Comparison of ENCODE assay signal across 8 cellular contexts in the genomic region with DNA sequence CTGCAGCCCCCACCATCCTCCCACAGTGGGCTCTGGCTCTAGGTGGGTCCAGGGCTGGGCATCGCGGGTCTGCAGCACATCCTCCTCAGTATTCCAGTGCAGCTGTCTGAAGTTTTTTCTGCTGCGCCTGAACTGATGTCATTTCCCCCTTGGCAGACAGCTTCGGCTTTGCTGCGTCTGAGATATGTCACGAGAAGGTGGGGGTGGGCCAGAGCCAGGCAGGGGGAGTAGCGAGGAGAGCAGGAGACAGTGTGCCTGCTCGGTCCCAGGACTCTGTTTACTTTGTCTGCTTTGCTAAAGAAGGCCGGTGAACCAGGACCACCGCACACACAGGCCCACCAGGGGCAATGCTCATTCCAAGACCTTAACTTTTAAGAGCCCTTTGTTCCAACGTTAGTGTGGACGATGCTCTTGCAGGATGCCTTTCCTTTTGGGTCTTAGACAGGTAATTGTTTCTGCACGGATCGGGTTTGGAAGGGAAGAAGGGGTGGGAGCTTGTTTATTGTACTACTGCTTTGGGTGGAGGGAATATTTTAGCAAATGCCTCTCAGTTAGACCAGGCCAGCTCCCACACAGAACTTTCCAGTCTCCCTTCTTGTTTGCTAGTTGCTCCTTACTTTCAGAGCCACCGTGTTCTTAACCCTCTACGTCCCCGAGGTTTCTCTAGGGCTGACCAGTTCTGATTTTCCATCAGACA. TPM values are rescaled to one million over a fixed set of nuclear protein-coding genes. Genes with fewer than 3 reads are reported as not detected.
DNase-seq lines count a peak whose midpoint lies in the region; ATAC-seq and TF ChIP-seq lines count a peak whose summit lies in the region.

No MANE protein-coding gene starts in this region.

- H3K4me2 ChIP-seq in neural progenitor cell: peak overlapping the region; percentile 80

- no peak overlapping the region for H3K9ac ChIP-seq in neural progenitor cell

- H4K20me1 ChIP-seq in neural progenitor cell (ENCODE audit: low read depth): peaks cover 31% of the 10 kb centered on the region

- H3K36me3 ChIP-seq in gastroesophageal sphincter: no peaks in the 10 kb centered on the region
- H3K36me3 ChIP-seq in neural progenitor cell: no peaks in the 10 kb centered on the region

- H3K9me3 ChIP-seq in gastroesophageal sphincter: no peaks in the 10 kb centered on the region
- H3K9me3 ChIP-seq in neural progenitor cell (ENCODE audit: low read depth): no peaks in the 10 kb centered on the region

- H3K27ac Mint-ChIP-seq in neural progenitor cell: peak overlapping the region; percentile 99
- no peak overlapping the region for H3K27ac Mint-ChIP-seq in activated CD4-positive, alpha-beta memory T cell treated with anti-CD3 and anti-CD28 coated beads, Interleukin-2, amount 10 ng/mL, durations not matched to agents 7 days and 5 days

- TF ChIP-seq POLR2A in gastroesophageal sphincter (IDR thresholded peaks at IDR 0.05): peak; percentile 62 to 68

- peaks cover 10% of the 10 kb centered on the region for H3K36me3 Mint-ChIP-seq in activated T-cell treated with anti-CD3 and anti-CD28 coated beads, Interleukin-2, amount 50 U/mL, for 4 hours (ENCODE audit: insufficient read depth)
- H3K36me3 Mint-ChIP-seq in neural progenitor cell: no peaks in the 10 kb centered on the region
- H3K36me3 Mint-ChIP-seq in activated CD4-positive, alpha-beta memory T cell treated with anti-CD3 and anti-CD28 coated beads, Interleukin-2, amount 10 ng/mL, durations not matched to agents 7 days and 5 days (ENCODE audit: low read depth): peaks cover 6% of the 10 kb centered on the region

- H3K27me3 ChIP-seq in HL-60 (ENCODE audit: insufficient read depth, poor library complexity, severe bottlenecking) (no peaks in the 10 kb centered on the region), gastroesophageal sphincter (no peaks in the 10 kb centered on the region), neural progenitor cell (no peaks in the 10 kb centered on the region)

- POLR2A ChIA-PET in activated CD4-positive, alpha-beta memory T cell treated with anti-CD3 and anti-CD28 coated beads, Interleukin-2, amount 10 ng/mL, durations not matched to agents 7 days and 5 days (lab: Charles Lee): no interaction called here

- peak overlapping the region; percentile 40 for H3K4me3 Mint-ChIP-seq in activated T-cell treated with anti-CD3 and anti-CD28 coated beads, Interleukin-2, amount 50 U/mL, for 4 hours
- H3K4me3 Mint-ChIP-seq in neural progenitor cell: peak overlapping the region; percentile 85
- no peak overlapping the region for H3K4me3 Mint-ChIP-seq in activated CD4-positive, alpha-beta memory T cell treated with anti-CD3 and anti-CD28 coated beads, Interleukin-2, amount 10 ng/mL, durations not matched to agents 7 days and 5 days

- no peaks in the 10 kb centered on the region for H3K9me3 Mint-ChIP-seq in activated T-cell treated with anti-CD3 and anti-CD28 coated beads, Interleukin-2, amount 50 U/mL, for 4 hours
- no peaks in the 10 kb centered on the region for H3K9me3 Mint-ChIP-seq in neural progenitor cell
- no peaks in the 10 kb centered on the region for H3K9me3 Mint-ChIP-seq in activated CD4-positive, alpha-beta memory T cell treated with anti-CD3 and anti-CD28 coated beads, Interleukin-2, amount 10 ng/mL, durations not matched to agents 7 days and 5 days

- no peak for TF ChIP-seq CTCF in HL-60 (IDR thresholded peaks at IDR 0.05; ENCODE audit: insufficient read depth, low read length)
- TF ChIP-seq CTCF in gastroesophageal sphincter (IDR thresholded peaks at IDR 0.05): no peak
- TF ChIP-seq CTCF in neural progenitor cell (IDR thresholded peaks at IDR 0.05): no peak

- H3K4me3 ChIP-seq in HL-60 (replicated peaks; ENCODE audit: insufficient read depth, low read length): no peak overlapping the region
- peak overlapping the region; percentile 51 to 52 for H3K4me3 ChIP-seq in gastroesophageal sphincter
- peak overlapping the region; percentile 33 for H3K4me3 ChIP-seq in neural progenitor cell

- H3K4me1 ChIP-seq in gastroesophageal sphincter: peaks cover 33 to 100% (median 69%) of the 10 kb centered on the region in 3 donors
- H3K4me1 ChIP-seq in neural progenitor cell: peaks cover 51% of the 10 kb centered on the region

- ATAC-seq in activated T-cell treated with anti-CD3 and anti-CD28 coated beads, Interleukin-2, amount 50 U/mL, for 4 hours: peak; percentile 57 to 72
- ATAC-seq in gastroesophageal sphincter: peak; percentile 62

- H3K27ac ChIP-seq in HL-60 (replicated peaks): peak overlapping the region; percentile 20
- peak overlapping the region; percentile 95 to 99 (median 96) for H3K27ac ChIP-seq in gastroesophageal sphincter
- H3K27ac ChIP-seq in neural progenitor cell: peak overlapping the region; percentile 76

- TF ChIP-seq EP300 in gastroesophageal sphincter (IDR thresholded peaks at IDR 0.05): no peak

- H3K4me1 Mint-ChIP-seq in activated T-cell treated with anti-CD3 and anti-CD28 coated beads, Interleukin-2, amount 50 U/mL, for 4 hours (ENCODE audit: low read depth): peaks cover 57% of the 10 kb centered on the region
- H3K4me1 Mint-ChIP-seq in neural progenitor cell: peaks cover 78% of the 10 kb centered on the region
- peaks cover 21% of the 10 kb centered on the region for H3K4me1 Mint-ChIP-seq in activated CD4-positive, alpha-beta memory T cell treated with anti-CD3 and anti-CD28 coated beads, Interleukin-2, amount 10 ng/mL, durations not matched to agents 7 days and 5 days

- no peak overlapping the region for H2AFZ ChIP-seq in neural progenitor cell (replicated peaks)

- no peaks in the 10 kb centered on the region for H3K27me3 Mint-ChIP-seq in activated T-cell treated with anti-CD3 and anti-CD28 coated beads, Interleukin-2, amount 50 U/mL, for 4 hours (ENCODE audit: low read depth)
- peaks cover 4% of the 10 kb centered on the region for H3K27me3 Mint-ChIP-seq in neural progenitor cell (ENCODE audit: insufficient read depth, low read depth)
- no peaks in the 10 kb centered on the region for H3K27me3 Mint-ChIP-seq in activated CD4-positive, alpha-beta memory T cell treated with anti-CD3 and anti-CD28 coated beads, Interleukin-2, amount 10 ng/mL, durations not matched to agents 7 days and 5 days

- H3K79me2 ChIP-seq in neural progenitor cell (ENCODE audit: low read depth): no peaks in the 10 kb centered on the region

- 0 to 2% methylated on average over 4 to 9 of the region's 17 CpGs for WGBS in gastroesophageal sphincter (ENCODE audit: low coverage in 1 of 2), 2 donors

- DNase-seq in HL-60 (ENCODE audit: low read depth in 1 of 2, low spot score in 1 of 2) (peak in 1 of 2 experiments; percentile 30), neural progenitor cell (ENCODE audit: low spot score) (peak; percentile 57), DMS 273 (lab: John Stamatoyannopoulos, UW; ENCODE audit: unreplicated experiment) (no peak), GM19240 (ENCODE audit: insufficient read length, low spot score) (no peak), ACHN (no peak)
- DNase-seq in activated T-cell treated with anti-CD3 and anti-CD28 coated beads, Interleukin-2, amount 50 U/mL, for 4 hours: peak; percentile 12
- no peak for DNase-seq in activated CD4-positive, alpha-beta memory T cell treated with anti-CD3 and anti-CD28 coated beads, Interleukin-2, amount 10 ng/mL, durations not matched to agents 7 days and 5 days

- peaks cover 34% of the 10 kb centered on the region for H3F3A ChIP-seq in neural progenitor cell (ENCODE audit: low read depth)

- in situ Hi-C loops in ACHN (cut with HindIII; ENCODE audit: low pct_ligation_motif_present, low pct_unique_long_range_greater_than_20kb, low sequenced_read_pairs): no loop called here

- CTCF ChIA-PET in activated CD4-positive, alpha-beta memory T cell treated with anti-CD3 and anti-CD28 coated beads, Interleukin-2, amount 10 ng/mL, durations not matched to agents 7 days and 5 days (lab: Charles Lee): interaction anchor here (1.7 kb wide), 1 partner anchor 22 kb away, joined by 5 read pairs; no protein-coding TSS in a partner anchor

RNA-seq across cellular contexts. Expression of gene WBP1L, which starts 32.4 kb away (rescaled TPM):
- 10 to 100 TPM; 12.8 to 15.1 (median 14.0) TPM for total RNA-seq in activated T-cell treated with anti-CD3 and anti-CD28 coated beads, Interleukin-2, amount 50 U/mL, for 4 hours
- total RNA-seq in gastroesophageal sphincter: 100 to 1,000 TPM; 125 to 142 (median 132) TPM
- 21.1 and 29.3 TPM in 2 replicates for total RNA-seq in neural progenitor cell (ENCODE audit: low replicate concordance)
- total RNA-seq in activated CD4-positive, alpha-beta memory T cell treated with anti-CD3 and anti-CD28 coated beads, Interleukin-2, amount 10 ng/mL, durations not matched to agents 7 days and 5 days: 10 to 100 TPM; 31.7 to 31.9 TPM

Comparison
In these comparisons a context has a peak if more than half of its experiments do, and no peak if none do; other contexts are left out.
1. DNase-seq: peak in activated T-cell treated with anti-CD3 and anti-CD28 coated beads, Interleukin-2, amount 50 U/mL, for 4 hours (single experiment) and neural progenitor cell (single experiment); none in activated CD4-positive, alpha-beta memory T cell treated with anti-CD3 and anti-CD28 coated beads, Interleukin-2, amount 10 ng/mL, durations not matched to agents 7 days and 5 days (single experiment), DMS 273 (single experiment), GM19240 (single experiment) and ACHN (single experiment).
2. H3K27ac ChIP-seq: peak in every context shown above with its lines; median percentile 96 in gastroesophageal sphincter; 76 in neural progenitor cell; 20 in HL-60.